Comparison of ENCODE assay signal across 10 cellular contexts in genomic region chr11:83072689-83073242, GRCh38. TPM values are rescaled to one million over a fixed set of nuclear protein-coding genes. Genes with fewer than 3 reads are reported as not detected.
A peak's percentile ranks its signal among the peaks of the same experiment; 100 is the strongest.
DNase-seq lines count a peak whose midpoint lies in the region; ATAC-seq, FAIRE-seq and TF ChIP-seq lines count a peak whose summit lies in the region.
"Had no signal": no experiment of that assay in that cellular context is flagged by ENCODE, and none has a peak within 500 bp of the region (broad histone marks: within the 10 kb centered on the region; RNA-seq: fewer than 3 reads in every experiment).

No MANE protein-coding gene starts in this region.

- H3K4me2 ChIP-seq in Loucy (ENCODE audit: low read depth, low read length, poor library complexity, severe bottlenecking) (peak overlapping the region; percentile 91), endothelial cell of umbilical vein (ENCODE audit: insufficient read depth, low read length) (peak overlapping the region; percentile 83)

- H3K4me3 Mint-ChIP-seq in Caco-2 (ENCODE audit: unreplicated experiment) (no peak overlapping the region), chondrocyte (ENCODE audit: unreplicated experiment) (no peak overlapping the region)

- no peak for TF ChIP-seq CTCF in Caco-2 (IDR thresholded peaks at IDR 0.05; ENCODE audit: insufficient read depth in 1 of 2, low read depth in 1 of 2, low read length in 1 of 2, severe bottlenecking in 1 of 2, unreplicated experiment in 1 of 2)
- TF ChIP-seq CTCF in Loucy (conservative IDR thresholded peaks at IDR 0.05; ENCODE audit: low read length) = no peak
- TF ChIP-seq CTCF in endothelial cell of umbilical vein (IDR thresholded peaks at IDR 0.05; ENCODE audit: extremely low read depth in 1 of 2, insufficient read depth in 1 of 2, low read depth in 1 of 2, low read length in 2 of 2) = no peak
- TF ChIP-seq CTCF in ovary (IDR thresholded peaks at IDR 0.05) = no peak
- TF ChIP-seq CTCF in chondrocyte (IDR thresholded peaks at IDR 0.05) = no peak

- POLR2A ChIA-PET in Caco-2 (lab: Charles Lee) = interaction anchor here (0.6 to 3.0 kb wide), 11 partner anchors 10 to 172 kb away, joined by 3 to 42 read pairs (median 5); partner anchors contain the start of genes DDIAS, PCF11 and PRCP
- POLR2A ChIA-PET in endothelial cell of umbilical vein (lab: Charles Lee) = interaction anchor here (0.6 to 2.1 kb wide), 4 partner anchors 10 to 86 kb away, joined by 3 to 10 read pairs (median 4); partner anchors contain the start of gene PCF11

- no peak for FAIRE-seq in endothelial cell of umbilical vein (lab: Jason Lieb, UNC)

- peak overlapping the region; percentile 92 for H3K9ac ChIP-seq in Loucy (ENCODE audit: low read depth, low read length, poor library complexity, severe bottlenecking)
- peak overlapping the region; percentile 89 for H3K9ac ChIP-seq in endothelial cell of umbilical vein (replicated peaks; ENCODE audit: extremely low read depth, insufficient read depth, low read length)

- H3K36me3 Mint-ChIP-seq in Caco-2 (ENCODE audit: insufficient read depth, unreplicated experiment) (peaks cover 38% of the 10 kb centered on the region), chondrocyte (ENCODE audit: low read depth) (peaks cover 6% of the 10 kb centered on the region)

- intact Hi-C loops in Caco-2 (cut with micrococcal nuclease; ENCODE audit: unreplicated experiment) (loop anchor here (1.0 to 10.0 kb wide), 4 partner anchors 9 to 642 kb away; no protein-coding TSS in a partner anchor), endothelial cell of umbilical vein (cut with micrococcal nuclease) (loop anchor here (1.0 to 5.0 kb wide), 2 partner anchors 205 to 214 kb away; partner anchors contain the start of gene CCDC90B), ovary (cut with DNase I) (loop anchor here in 3 of 4 donors (2.0 to 10.0 kb wide), 6 partner anchors 35 to 172 kb away; partner anchors contain the start of genes PCF11 (in 2 of the 3), DDIAS (in 1 of the 3) and PRCP (in 1 of the 3))

- peaks cover 26% of the 10 kb centered on the region for H3K4me1 Mint-ChIP-seq in Caco-2 (ENCODE audit: low read depth, unreplicated experiment)
- peaks cover 22% of the 10 kb centered on the region for H3K4me1 Mint-ChIP-seq in chondrocyte (ENCODE audit: low read depth)

- peak overlapping the region; percentile 62 for H3K4me3 ChIP-seq in Caco-2 (ENCODE audit: low read depth, low read length)
- H3K4me3 ChIP-seq in Loucy (ENCODE audit: low read length, poor library complexity, severe bottlenecking) = peak overlapping the region; percentile 88
- H3K4me3 ChIP-seq in endothelial cell of umbilical vein (replicated peaks in 1 of 3; ENCODE audit: insufficient read depth in 1 of 3, low read depth in 1 of 3, low read length in 3 of 3) = peak overlapping the region; percentile 78 to 96 (median 93)
- peak overlapping the region; percentile 57 for H3K4me3 ChIP-seq in ovary

- H3K9me2 ChIP-seq in Loucy (replicated peaks; ENCODE audit: low read depth, low read length) = no peaks in the 10 kb centered on the region

- H2AFZ ChIP-seq in Loucy (ENCODE audit: low read length) (0 out of 2 replicates have a peak overlapping the region, but pooled peaks have one; percentile 83), endothelial cell of umbilical vein (ENCODE audit: low read depth, low read length) (no peak overlapping the region)

- H3F3A ChIP-seq in Loucy (ENCODE audit: low read depth) = no peaks in the 10 kb centered on the region

- peaks cover 32% of the 10 kb centered on the region for H3K79me2 ChIP-seq in Loucy (ENCODE audit: insufficient read depth, low read length)
- peaks cover 35% of the 10 kb centered on the region for H3K79me2 ChIP-seq in endothelial cell of umbilical vein (ENCODE audit: control insufficient read depth, insufficient read depth, low read length)

- BruUV-seq in Caco-2 (replicated peaks; lab: Mats Ljungman, UMichigan) = no TSS peak
- no TSS peak for BruUV-seq in endothelial cell of umbilical vein (replicated peaks; lab: Mats Ljungman, UMichigan)

- peaks cover 17% of the 10 kb centered on the region for H4K20me1 ChIP-seq in Loucy (ENCODE audit: insufficient read depth, low read length, poor library complexity, severe bottlenecking)
- H4K20me1 ChIP-seq in endothelial cell of umbilical vein (replicated peaks; ENCODE audit: control insufficient read depth, extremely low read depth, insufficient read depth, low read length) = no peaks in the 10 kb centered on the region

- DNase-seq in Caco-2 (no peak), endothelial cell of umbilical vein (ENCODE audit: low read depth, low spot score) (no peak), ovary (no peak), left lobe of liver (ENCODE audit: low spot score) (no peak), chondrocyte (ENCODE audit: low spot score) (no peak)
- no peak for DNase-seq in activated CD8-positive, alpha-beta memory T cell treated with anti-CD3 and anti-CD28 coated beads for 24 hours
- no peak for DNase-seq in stimulated activated naive CD4-positive, alpha-beta T cell treated with Interleukin-2 at 50 U/mL for 16 hours (lab: John Stamatoyannopoulos, UW)
- DNase-seq: MV-4-11 had no signal

- no peaks in the 10 kb centered on the region for H3K9me3 Mint-ChIP-seq in Caco-2 (ENCODE audit: unreplicated experiment)
- H3K9me3 Mint-ChIP-seq in chondrocyte (ENCODE audit: low read depth) = no peaks in the 10 kb centered on the region
- H3K9me3 Mint-ChIP-seq: activated T-helper 2 cell treated with anti-CD3 and anti-CD28 coated beads, Interferon-gamma antibody, Interleukin-2, Interleukin-4, amounts not matched to agents 10 μg/mL and 5 μg/mL and 100 μg/mL, durations not matched to agents 14 hours and 24 hours and 36 hours had no signal

- H3K4me1 ChIP-seq in Caco-2 = peaks cover 33% of the 10 kb centered on the region
- H3K4me1 ChIP-seq in Loucy (ENCODE audit: insufficient read depth, low read length, poor library complexity, severe bottlenecking) = peaks cover 31% of the 10 kb centered on the region
- peaks cover 36% of the 10 kb centered on the region for H3K4me1 ChIP-seq in endothelial cell of umbilical vein (ENCODE audit: control insufficient read depth, extremely low read depth, insufficient read depth, low read length)
- peaks cover 7% of the 10 kb centered on the region for H3K4me1 ChIP-seq in ovary (ENCODE audit: insufficient read depth)

- H3K36me3 ChIP-seq in Caco-2 (ENCODE audit: control insufficient read depth, insufficient read depth, low read length) = peaks cover 4% of the 10 kb centered on the region
- no peaks in the 10 kb centered on the region for H3K36me3 ChIP-seq in Loucy (ENCODE audit: insufficient read depth, low read length)
- no peaks in the 10 kb centered on the region for H3K36me3 ChIP-seq in endothelial cell of umbilical vein (ENCODE audit: control insufficient read depth in 2 of 2, extremely low read depth in 1 of 2, insufficient read depth in 2 of 2, low read length in 2 of 2)
- H3K36me3 ChIP-seq in ovary = no peaks in the 10 kb centered on the region

- no peaks in the 10 kb centered on the region for H3K27me3 Mint-ChIP-seq in Caco-2 (ENCODE audit: insufficient read depth, unreplicated experiment)
- no peaks in the 10 kb centered on the region for H3K27me3 Mint-ChIP-seq in chondrocyte (ENCODE audit: low read depth)

- TF ChIP-seq POLR2A in endothelial cell of umbilical vein (IDR thresholded peaks at IDR 0.05; ENCODE audit: low read depth, low read length) = no peak
- TF ChIP-seq POLR2A in ovary (IDR thresholded peaks at IDR 0.05) = no peak

- H3K27ac Mint-ChIP-seq in Caco-2 (ENCODE audit: unreplicated experiment) (no peak overlapping the region), chondrocyte (ENCODE audit: unreplicated experiment) (no peak overlapping the region)
- H3K27ac Mint-ChIP-seq: activated T-helper 2 cell treated with anti-CD3 and anti-CD28 coated beads, Interferon-gamma antibody, Interleukin-2, Interleukin-4, amounts not matched to agents 10 μg/mL and 5 μg/mL and 100 μg/mL, durations not matched to agents 14 hours and 24 hours and 36 hours had no signal

- CTCF ChIA-PET in Caco-2 (lab: Charles Lee) = interaction anchor here (1.4 to 2.0 kb wide), 2 partner anchors 14 to 177 kb away, joined by 6 to 8 read pairs; no protein-coding TSS in a partner anchor
- CTCF ChIA-PET in endothelial cell of umbilical vein (lab: Charles Lee) = no interaction called here

- ATAC-seq in left lobe of liver = no peak

- no peaks in the 10 kb centered on the region for H3K27me3 ChIP-seq in Caco-2 (replicated peaks; ENCODE audit: control insufficient read depth, insufficient read depth, low read length)
- H3K27me3 ChIP-seq in Loucy (ENCODE audit: insufficient read depth, low read length, poor library complexity, severe bottlenecking) = no peaks in the 10 kb centered on the region
- no peaks in the 10 kb centered on the region for H3K27me3 ChIP-seq in endothelial cell of umbilical vein (ENCODE audit: control insufficient read depth in 2 of 2, insufficient read depth in 2 of 2, low read length in 2 of 2)
- no peaks in the 10 kb centered on the region for H3K27me3 ChIP-seq in ovary

- H3K9me1 ChIP-seq in endothelial cell of umbilical vein (replicated peaks; ENCODE audit: control insufficient read depth, extremely low read depth, insufficient read depth, low read length) = no peaks in the 10 kb centered on the region

- no peak for TF ChIP-seq EP300 in ovary (IDR thresholded peaks at IDR 0.05)

- 9 to 17% (median 11%) methylated on average over 18 of the region's 18 CpGs for WGBS in ovary, 3 donors

- H3K9me3 ChIP-seq in Caco-2 (no peaks in the 10 kb centered on the region), Loucy (ENCODE audit: insufficient read depth, low read depth, low read length) (no peaks in the 10 kb centered on the region), endothelial cell of umbilical vein (replicated peaks; ENCODE audit: control insufficient read depth, insufficient read depth, low read length) (no peaks in the 10 kb centered on the region), ovary (no peaks in the 10 kb centered on the region)

- H3K27ac ChIP-seq in endothelial cell of umbilical vein (ENCODE audit: insufficient read depth, low read depth, low read length) (peak overlapping the region; percentile 75), ovary (peak overlapping the region; percentile 77 to 86)

- dilution Hi-C loops in endothelial cell of umbilical vein (cut with MboI; ENCODE audit: extremely low pct_ligation_motif_present, low sequenced_read_pairs) = no loop called here

RNA-seq across cellular contexts. Expression of gene RAB30, which starts 1.1 kb away (rescaled TPM):
- 13.0 and 13.5 TPM in 2 replicates for total RNA-seq in Caco-2 (2022)
- 14.6 and 18.4 TPM in 2 replicates for total RNA-seq in endothelial cell of umbilical vein
- 3.1 and 4.1 TPM in 2 replicates for polyA plus RNA-seq in endothelial cell of umbilical vein
- polyA plus RNA-seq in endothelial cell of umbilical vein (2011; cell fraction: cytosol; rRNA removed) = 5.2 and 5.7 TPM in 2 replicates
- 11.7 and 13.3 TPM in 2 replicates for polyA plus RNA-seq in endothelial cell of umbilical vein (2011; cell fraction: nucleus; rRNA removed)
- 16.4 and 21.1 TPM in 2 replicates for polyA plus RNA-seq in endothelial cell of umbilical vein (2012)
- 23.1 and 27.7 TPM in 2 replicates for polyA minus RNA-seq in endothelial cell of umbilical vein
- 12.0 TPM for polyA minus RNA-seq in endothelial cell of umbilical vein (2011; cell fraction: cytosol; rRNA and poly(A)+ RNA removed)
- 17.1 and 23.0 TPM in 2 replicates for polyA minus RNA-seq in endothelial cell of umbilical vein (2011; cell fraction: nucleus; rRNA and poly(A)+ RNA removed)
- 10 to 100 TPM in 6 of 7 donors, 1 to 10 TPM in 1; 9.0 to 30.4 (median 22.7) TPM for total RNA-seq in ovary
- polyA plus RNA-seq in ovary = 10 to 100 TPM in 1 of 2 donors, 1 to 10 TPM in 1; 6.8 to 27.4 TPM
- total RNA-seq in left lobe of liver = 8.8 TPM
- 52.6 to 55.2 TPM (median 54.0 TPM) in 3 replicates for total RNA-seq in chondrocyte
